Comparison of ENCODE assay signal across 9 cellular contexts in genomic region chr11:115919341-115920086, GRCh38.
DNase-seq lines count a peak whose midpoint lies in the region; ATAC-seq and TF ChIP-seq lines count a peak whose summit lies in the region.
"Had no signal": no experiment of that assay in that cellular context is flagged by ENCODE, and none has a peak within 500 bp of the region (broad histone marks: within the 10 kb centered on the region; RNA-seq: fewer than 3 reads in every experiment).

No MANE protein-coding gene starts in this region.

- H3K27me3 Mint-ChIP-seq in natural killer cell treated with Interleukin-12 subunit alpha and Interleukin-12 subunit beta and Interleukin-15 and Interleukin-18, amount 100 ng/mL, for 72 hours = peaks cover 10 to 16% of the 10 kb centered on the region in 2 donors
- H3K27me3 Mint-ChIP-seq in natural killer cell (ENCODE audit: low read depth in 2 of 2) (no peaks in the 10 kb centered on the region), activated B cell treated with CpG ODN at 0.5 μM for 24 hours (no peaks in the 10 kb centered on the region)

- H3K27me3 ChIP-seq in upper lobe of left lung = no peaks in the 10 kb centered on the region
- 0 out of 2 replicates have a peak, but pooled peaks cover 4% of the 10 kb centered on the region for H3K27me3 ChIP-seq in HAP-1 (ENCODE audit: low read depth)

- TF ChIP-seq POLR2A in upper lobe of left lung (IDR thresholded peaks at IDR 0.05) = no peak

- peak; percentile 71 to 82 for ATAC-seq in natural killer cell treated with Interleukin-12 subunit alpha and Interleukin-12 subunit beta and Interleukin-15 and Interleukin-18, amount 100 ng/mL, for 72 hours
- ATAC-seq in natural killer cell (no peak), HG03045 (IDR thresholded peaks at IDR 0.05; ENCODE audit: unreplicated experiment) (peak; percentile 76), activated B cell treated with CpG ODN at 0.5 μM for 24 hours (ENCODE audit: low read depth) (peak; percentile 27), upper lobe of left lung (ENCODE audit: low FRiP score in 2 of 2) (peak; percentile 31 to 71)

- no peaks in the 10 kb centered on the region for H3K9me3 Mint-ChIP-seq in natural killer cell treated with Interleukin-12 subunit alpha and Interleukin-12 subunit beta and Interleukin-15 and Interleukin-18, amount 100 ng/mL, for 72 hours
- H3K9me3 Mint-ChIP-seq in natural killer cell (no peaks in the 10 kb centered on the region), activated B cell treated with CpG ODN at 0.5 μM for 24 hours (no peaks in the 10 kb centered on the region)

- no peaks in the 10 kb centered on the region for H3K36me3 Mint-ChIP-seq in natural killer cell treated with Interleukin-12 subunit alpha and Interleukin-12 subunit beta and Interleukin-15 and Interleukin-18, amount 100 ng/mL, for 72 hours
- no peaks in the 10 kb centered on the region for H3K36me3 Mint-ChIP-seq in natural killer cell
- H3K36me3 Mint-ChIP-seq in activated B cell treated with CpG ODN at 0.5 μM for 24 hours (ENCODE audit: low read depth) = no peaks in the 10 kb centered on the region

- H3K4me1 Mint-ChIP-seq in natural killer cell treated with Interleukin-12 subunit alpha and Interleukin-12 subunit beta and Interleukin-15 and Interleukin-18, amount 100 ng/mL, for 72 hours (ENCODE audit: low read depth in 2 of 2) = peaks cover 8 to 23% of the 10 kb centered on the region in 2 donors
- H3K4me1 Mint-ChIP-seq in natural killer cell (no peaks in the 10 kb centered on the region), activated B cell treated with CpG ODN at 0.5 μM for 24 hours (peaks cover 16% of the 10 kb centered on the region)

- CTCF ChIA-PET in activated B cell treated with CpG ODN at 0.5 μM for 24 hours (lab: Charles Lee) = no interaction called here

- H3K4me1 ChIP-seq in upper lobe of left lung (peaks cover 0 to 10% (median 4%) of the 10 kb centered on the region in 4 donors), HAP-1 (no peaks in the 10 kb centered on the region)

- no peaks in the 10 kb centered on the region for H3K9me3 ChIP-seq in upper lobe of left lung
- no peaks in the 10 kb centered on the region for H3K9me3 ChIP-seq in HAP-1
- H3K9me3 ChIP-seq: neutrophil had no signal

- peak overlapping the region; percentile 45 for H3K4me3 Mint-ChIP-seq in natural killer cell treated with Interleukin-12 subunit alpha and Interleukin-12 subunit beta and Interleukin-15 and Interleukin-18, amount 100 ng/mL, for 72 hours
- H3K4me3 Mint-ChIP-seq in natural killer cell (no peak overlapping the region), activated B cell treated with CpG ODN at 0.5 μM for 24 hours (no peak overlapping the region)

- 42 to 45% methylated on average over 4 of the region's 4 CpGs for WGBS in upper lobe of left lung, 2 donors

- H3K27ac Mint-ChIP-seq in natural killer cell treated with Interleukin-12 subunit alpha and Interleukin-12 subunit beta and Interleukin-15 and Interleukin-18, amount 100 ng/mL, for 72 hours = peak overlapping the region; percentile 68 to 71
- H3K27ac Mint-ChIP-seq in natural killer cell = no peak overlapping the region
- peak overlapping the region; percentile 55 for H3K27ac Mint-ChIP-seq in activated B cell treated with CpG ODN at 0.5 μM for 24 hours

- TF ChIP-seq EP300 in upper lobe of left lung (IDR thresholded peaks at IDR 0.05) = peak in 1 of 4 donors; percentile 14

- POLR2A ChIA-PET in activated B cell treated with CpG ODN at 0.5 μM for 24 hours (lab: Charles Lee) = no interaction called here

- in situ Hi-C loops in HAP-1 (cut with MboI; ENCODE audit: low sequenced_read_pairs) = no loop called here

- TF ChIP-seq CTCF in natural killer cell (IDR thresholded peaks at IDR 0.05) (no peak), activated B cell treated with CpG ODN at 0.5 μM for 24 hours (IDR thresholded peaks at IDR 0.05) (no peak), upper lobe of left lung (IDR thresholded peaks at IDR 0.05) (no peak)

- no peak for DNase-seq in natural killer cell treated with Interleukin-12 subunit alpha and Interleukin-12 subunit beta and Interleukin-15 and Interleukin-18, amount 100 ng/mL, for 72 hours (ENCODE audit: low spot score)
- DNase-seq in natural killer cell = no peak
- DNase-seq in activated B cell treated with CpG ODN at 0.5 μM for 24 hours = no peak
- peak in 1 of 2 donors; percentile 30 for DNase-seq in upper lobe of left lung
- no peak for DNase-seq in SHP77 (lab: John Stamatoyannopoulos, UW)
- no peak for DNase-seq in HAP-1 (ENCODE audit: low spot score in 2 of 2)
- no peak for DNase-seq in NCI-H1048 (lab: John Stamatoyannopoulos, UW)

- H3K36me3 ChIP-seq in upper lobe of left lung (no peaks in the 10 kb centered on the region), HAP-1 (replicated peaks) (no peaks in the 10 kb centered on the region)
- H3K36me3 ChIP-seq: neutrophil had no signal

- intact Hi-C loops in natural killer cell (cut with micrococcal nuclease) = no loop called here
- intact Hi-C loops in activated B cell treated with CpG ODN at 0.5 μM for 24 hours (cut with micrococcal nuclease) = no loop called here

- no peak overlapping the region for H3K27ac ChIP-seq in upper lobe of left lung
- H3K27ac ChIP-seq: neutrophil had no signal

- H3K4me3 ChIP-seq in upper lobe of left lung (no peak overlapping the region), HAP-1 (no peak overlapping the region)

Comparison
In these comparisons a context has a peak if more than half of its experiments do, and no peak if none do; other contexts are left out.
1. ATAC-seq: peak in natural killer cell treated with Interleukin-12 subunit alpha and Interleukin-12 subunit beta and Interleukin-15 and Interleukin-18, amount 100 ng/mL, for 72 hours (2 of 2), HG03045 (single experiment), activated B cell treated with CpG ODN at 0.5 μM for 24 hours (single experiment) and upper lobe of left lung (2 of 2); none in natural killer cell (0 of 3).
2. H3K27ac Mint-ChIP-seq: peak in natural killer cell treated with Interleukin-12 subunit alpha and Interleukin-12 subunit beta and Interleukin-15 and Interleukin-18, amount 100 ng/mL, for 72 hours (2 of 2) and activated B cell treated with CpG ODN at 0.5 μM for 24 hours (single experiment); none in natural killer cell (0 of 2).